ENCODE assay signal across 1 cellular context in the genomic region with DNA sequence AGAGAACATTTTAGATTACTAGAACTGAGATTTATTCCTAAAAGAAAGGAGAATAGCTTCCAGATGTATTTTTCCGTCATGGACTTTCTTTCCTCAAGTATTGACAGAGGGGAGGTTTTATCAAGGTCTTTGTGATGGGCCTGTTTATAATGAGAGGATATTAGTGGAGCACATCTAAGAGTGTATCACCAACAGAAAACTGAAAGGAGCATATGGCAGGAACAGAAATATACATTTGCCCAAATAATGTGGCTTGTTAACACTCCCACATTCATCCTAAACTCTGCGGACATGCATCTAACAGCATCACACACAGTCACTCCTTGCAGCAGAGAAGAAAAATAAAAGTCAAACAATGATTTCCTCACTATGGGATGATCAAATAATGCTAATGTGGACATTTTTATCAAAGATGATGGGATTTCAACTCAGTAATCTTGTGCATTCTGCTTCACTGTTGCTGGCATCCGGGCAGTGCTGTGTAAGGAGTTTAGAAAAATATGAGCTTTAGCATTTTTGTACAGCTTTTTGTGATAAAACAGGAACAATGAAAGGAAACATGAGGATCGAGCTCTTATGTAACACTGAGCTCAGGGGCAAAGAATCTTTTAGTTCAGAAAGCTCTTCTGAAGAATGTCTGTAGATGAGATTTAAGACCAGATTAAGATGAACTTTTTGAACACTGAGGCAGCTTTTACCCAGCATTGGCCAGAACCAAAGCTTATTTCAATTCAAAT.
TF ChIP-seq lines count a peak whose summit lies in the region.

No MANE protein-coding gene starts in this region.

TF ChIP-seq in HepG2, 621 proteins besides CTCF, POLR2A, EP300 and RAD21:
- TF ChIP-seq MAFK (conservative IDR thresholded peaks at IDR 0.05 in 1 of 2, IDR thresholded peaks at IDR 0.05 in 1 of 2; ENCODE audit: low read length in 2 of 2) (0 out of 4 replicates have a peak, but pooled peaks of 1 of the 2 experiments have one; percentile 29), PAX8 (CRISPR knock-in tag; IDR thresholded peaks at IDR 0.05; ENCODE audit: borderline replicate concordance) (no peak), ZSCAN20 (CRISPR knock-in tag; IDR thresholded peaks at IDR 0.05; ENCODE audit: borderline replicate concordance) (no peak)
